ENCODE assay signal across 7 cellular contexts in genomic region chr20:39890697-39891096, GRCh38.
"Had no signal": no experiment of that assay in that cellular context is flagged by ENCODE, and none has a peak within 500 bp of the region (broad histone marks: within the 10 kb centered on the region; RNA-seq: fewer than 3 reads in every experiment).

No MANE protein-coding gene starts in this region.

- H3K9me3 Mint-ChIP-seq: GM23338, H9 had no signal

- H3K4me3 Mint-ChIP-seq: GM23338, H9 had no signal

- H3K4me2 ChIP-seq: GM23338 had no signal

- H3K4me3 ChIP-seq: GM23338, K562 had no signal

- FAIRE-seq: H1, H54, HTR-8/SVneo, K562 had no signal

- H2AFZ ChIP-seq: GM23338 had no signal

- H3K27ac Mint-ChIP-seq: GM23338, H9 had no signal

- DNase-seq: H9, HCEC 1CT had no signal

- ATAC-seq: GM23338, K562 had no signal
